1 cellular context compared by ENCODE assay signal in the genomic region with DNA sequence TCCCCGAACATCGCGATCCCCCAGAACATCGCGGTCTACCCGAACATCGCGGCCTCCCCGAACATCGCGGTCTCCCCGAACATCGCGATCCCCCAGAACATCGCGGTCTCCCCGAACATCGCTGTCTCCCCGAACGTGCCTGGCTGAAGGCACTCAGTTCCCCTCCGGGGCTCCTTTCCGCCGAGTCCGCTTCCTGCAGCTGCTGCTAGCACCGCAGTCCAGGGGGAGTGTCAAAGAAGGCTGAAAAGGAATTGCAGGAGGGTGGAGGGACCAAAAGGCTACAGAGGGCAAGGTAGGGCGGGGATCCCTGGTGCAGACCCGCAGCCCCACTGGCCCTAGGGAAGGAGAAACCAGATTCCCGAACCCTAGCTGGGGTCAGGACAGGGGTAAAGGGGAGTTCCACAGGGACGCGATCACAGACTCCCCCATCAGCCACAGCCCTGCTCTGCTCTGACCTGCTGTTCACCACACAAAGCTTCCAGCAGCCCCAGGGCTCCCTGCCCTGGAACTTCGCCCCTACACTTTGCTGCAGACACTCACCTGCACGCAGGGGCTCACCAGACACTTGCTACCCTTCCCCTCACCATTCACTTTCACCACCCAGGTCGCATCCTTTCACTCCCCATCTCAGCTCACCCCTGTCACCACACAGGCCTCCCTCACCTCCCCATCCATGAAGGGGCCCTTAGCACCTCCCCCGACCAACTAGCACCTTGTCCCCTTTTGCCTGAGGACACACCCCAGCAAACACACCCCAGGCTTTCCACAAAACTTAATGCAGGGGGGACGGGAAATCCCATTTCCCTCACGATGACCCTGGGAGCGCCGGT.
TF ChIP-seq lines count a peak whose summit lies in the region.

No MANE protein-coding gene starts in this region.

TF ChIP-seq in SK-N-SH treated with all-trans-retinoic acid at 6 μM for 48 hours, 23 proteins besides CTCF, POLR2A, EP300 and RAD21 (continued from another document):
- TF ChIP-seq, protein P1, sequence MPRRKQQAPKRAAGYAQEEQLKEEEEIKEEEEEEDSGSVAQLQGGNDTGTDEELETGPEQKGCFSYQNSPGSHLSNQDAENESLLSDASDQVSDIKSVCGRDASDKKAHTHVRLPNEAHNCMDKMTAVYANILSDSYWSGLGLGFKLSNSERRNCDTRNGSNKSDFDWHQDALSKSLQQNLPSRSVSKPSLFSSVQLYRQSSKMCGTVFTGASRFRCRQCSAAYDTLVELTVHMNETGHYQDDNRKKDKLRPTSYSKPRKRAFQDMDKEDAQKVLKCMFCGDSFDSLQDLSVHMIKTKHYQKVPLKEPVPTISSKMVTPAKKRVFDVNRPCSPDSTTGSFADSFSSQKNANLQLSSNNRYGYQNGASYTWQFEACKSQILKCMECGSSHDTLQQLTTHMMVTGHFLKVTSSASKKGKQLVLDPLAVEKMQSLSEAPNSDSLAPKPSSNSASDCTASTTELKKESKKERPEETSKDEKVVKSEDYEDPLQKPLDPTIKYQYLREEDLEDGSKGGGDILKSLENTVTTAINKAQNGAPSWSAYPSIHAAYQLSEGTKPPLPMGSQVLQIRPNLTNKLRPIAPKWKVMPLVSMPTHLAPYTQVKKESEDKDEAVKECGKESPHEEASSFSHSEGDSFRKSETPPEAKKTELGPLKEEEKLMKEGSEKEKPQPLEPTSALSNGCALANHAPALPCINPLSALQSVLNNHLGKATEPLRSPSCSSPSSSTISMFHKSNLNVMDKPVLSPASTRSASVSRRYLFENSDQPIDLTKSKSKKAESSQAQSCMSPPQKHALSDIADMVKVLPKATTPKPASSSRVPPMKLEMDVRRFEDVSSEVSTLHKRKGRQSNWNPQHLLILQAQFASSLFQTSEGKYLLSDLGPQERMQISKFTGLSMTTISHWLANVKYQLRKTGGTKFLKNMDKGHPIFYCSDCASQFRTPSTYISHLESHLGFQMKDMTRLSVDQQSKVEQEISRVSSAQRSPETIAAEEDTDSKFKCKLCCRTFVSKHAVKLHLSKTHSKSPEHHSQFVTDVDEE (CRISPR knock-in tag; IDR thresholded peaks at IDR 0.05), result no peak
